Comparison of ENCODE assay signal across 34 cellular contexts in genomic region chr10:82072124-82072523, GRCh38.
"Had no signal": no experiment of that assay in that cellular context is flagged by ENCODE, and none has a peak within 500 bp of the region (broad histone marks: within the 10 kb centered on the region; RNA-seq: fewer than 3 reads in every experiment).

No MANE protein-coding gene starts in this region.

- H3K4me3 ChIP-seq: adrenal gland, body of pancreas, breast epithelium had no signal

- H3K27ac ChIP-seq: adrenal gland, body of pancreas, brain microvascular endothelial cell, breast epithelium, VCaP had no signal

- H3K27me3 ChIP-seq: adrenal gland, body of pancreas, brain microvascular endothelial cell, breast epithelium had no signal

- ATAC-seq: activated CD8-positive, alpha-beta T cell treated with anti-CD3 and anti-CD28 coated beads for 36 hours; activated naive CD4-positive, alpha-beta T cell treated with anti-CD3 and anti-CD28 coated beads, Interleukin-2, amount 50 U/mL, for 72 hours; activated T-cell treated with anti-CD3 and anti-CD28 coated beads, Interleukin-2, amount 50 U/mL, for 4 hours; activated T-cell treated with anti-CD3 and anti-CD28 coated beads, Interleukin-2, amount 50 U/mL, for 72 hours; activated T-helper 17 cell treated with anti-CD3 and anti-CD28 coated beads, Interleukin-2, amount 50 U/mL, for 72 hours; body of pancreas had no signal

- H3K4me1 ChIP-seq: adrenal gland, body of pancreas, breast epithelium had no signal

- H3K9me3 ChIP-seq: adrenal gland, body of pancreas, breast epithelium had no signal

- DNase-seq: activated B cell treated with CpG ODN at 0.5 μM for 24 hours; activated CD4-positive, alpha-beta memory T cell treated with anti-CD3 and anti-CD28 coated beads for 36 hours; activated CD4-positive, alpha-beta T cell treated with anti-CD3 and anti-CD28 coated beads for 4 hours; activated CD4-positive, alpha-beta T cell treated with anti-CD3 and anti-CD28 coated beads, Interleukin-2, amount 10 ng/mL, durations not matched to agents 24 days and 14 days; activated CD4-positive, alpha-beta T cell treated with anti-CD3 and anti-CD28 coated beads, Interleukin-2, amount 50 U/mL, for 1 hour; activated CD4-positive, alpha-beta T cell treated with anti-CD3 and anti-CD28 coated beads, Interleukin-2, amount 50 U/mL, for 4 hours; activated CD4-positive, CD25-positive, alpha-beta regulatory T cell treated with anti-CD3 and anti-CD28 coated beads, Interleukin-2, amount 50 U/mL, for 72 hours; activated CD8-positive, alpha-beta memory T cell treated with anti-CD3 and anti-CD28 coated beads, Interleukin-2, amount 50 U/mL, for 4 hours; activated CD8-positive, alpha-beta T cell treated with anti-CD3 and anti-CD28 coated beads for 36 hours; activated effector memory CD4-positive, alpha-beta T cell treated with anti-CD3 and anti-CD28 coated beads, Interleukin-2, amount 50 U/mL, for 16 hours; activated gamma-delta T cell treated with Interleukin-2 at 50 U/mL for 16 hours; activated naive CD4-positive, alpha-beta T cell; activated naive CD4-positive, alpha-beta T cell treated with anti-CD3 and anti-CD28 coated beads for 36 hours; activated naive CD4-positive, alpha-beta T cell treated with anti-CD3 and anti-CD28 coated beads, Interleukin-2, amount 50 U/mL, for 16 hours; activated naive CD8-positive, alpha-beta T cell treated with anti-CD3 and anti-CD28 coated beads for 36 hours; activated T-cell treated with anti-CD3 and anti-CD28 coated beads for 4 hours; activated T-cell treated with anti-CD3 and anti-CD28 coated beads, Interleukin-2, amount 50 U/mL, for 1 hour; activated T-cell treated with anti-CD3 and anti-CD28 coated beads, Interleukin-2, amount 50 U/mL, for 4 hours; activated T-cell treated with anti-CD3 and anti-CD28 coated beads, Interleukin-2, amount 50 U/mL, for 72 hours; adrenal gland; amniotic stem cell; aorta; body of pancreas; brain microvascular endothelial cell; central memory CD4-positive, alpha-beta T cell; T-helper 1 cell; T-helper 2 cell; T-helper 9 cell had no signal

- FAIRE-seq: astrocyte, TTC549 had no signal

- H3K36me3 ChIP-seq: adrenal gland, brain microvascular endothelial cell, breast epithelium had no signal
